3 cellular contexts compared by ENCODE assay signal in genomic region chr15:28121577-28121976, GRCh38. TPM values are rescaled to one million over a fixed set of nuclear protein-coding genes. Genes with fewer than 3 reads are reported as not detected.
"Had no signal": no experiment of that assay in that cellular context is flagged by ENCODE, and none has a peak within 500 bp of the region (broad histone marks: within the 10 kb centered on the region; RNA-seq: fewer than 3 reads in every experiment).

No MANE protein-coding gene starts in this region.

RNA-seq across cellular contexts. Expression of gene OCA2, which starts 22.5 kb away (rescaled TPM):
- total RNA-seq: naive thymus-derived CD8-positive, alpha-beta T cell; natural killer cell treated with Interleukin-12 subunit alpha and Interleukin-12 subunit beta and Interleukin-15 and Interleukin-18, amount 100 ng/mL, for 72 hours; smooth muscle cell had no signal
- polyA plus RNA-seq: naive thymus-derived CD8-positive, alpha-beta T cell had no signal
